In genomic region chr4:66574145-66574978, GRCh38 we compare ENCODE assay signal across 16 cellular contexts.
DNase-seq lines count a peak whose midpoint lies in the region; ATAC-seq and TF ChIP-seq lines count a peak whose summit lies in the region.
"Had no signal": no experiment of that assay in that cellular context is flagged by ENCODE, and none has a peak within 500 bp of the region (broad histone marks: within the 10 kb centered on the region; RNA-seq: fewer than 3 reads in every experiment).

No MANE protein-coding gene starts in this region.

- DNase-seq in EH (ENCODE audit: low read depth): peak; percentile 87
- no peak for DNase-seq in Panc1 (ENCODE audit: low read depth, low spot score)
- peak; percentile 58 for DNase-seq in endodermal cell
- DNase-seq in omental fat pad (ENCODE audit: low spot score): no peak
- no peak for DNase-seq in MV-4-11 (lab: John Stamatoyannopoulos, UW)
- DNase-seq in OCI-M1 (lab: John Stamatoyannopoulos, UW): no peak
- DNase-seq in superior temporal gyrus (ENCODE audit: extremely low spot score): no peak
- DNase-seq: CD8-positive, alpha-beta memory T cell; naive thymus-derived CD8-positive, alpha-beta T cell; NCI-H146; SIG-M5 had no signal

- H3K4me1 ChIP-seq in Panc1 (ENCODE audit: control insufficient read depth, insufficient read depth, low read length) (peaks cover 8% of the 10 kb centered on the region; the same call in 1 of the 2 replicates), endodermal cell (ENCODE audit: control insufficient read depth, insufficient read depth, low read length) (no peaks in the 10 kb centered on the region)

- no peaks in the 10 kb centered on the region for H3K9me3 Mint-ChIP-seq in endodermal cell
- H3K9me3 Mint-ChIP-seq: activated naive CD4-positive, alpha-beta T cell treated with anti-CD3 and anti-CD28 coated beads, Interleukin-2, amount 50 U/mL, for 24 hours had no signal

- H3K9me3 ChIP-seq in Panc1 (ENCODE audit: control insufficient read depth, insufficient read depth, low read depth, low read length) (no peaks in the 10 kb centered on the region), endodermal cell (ENCODE audit: control insufficient read depth, low read length) (no peaks in the 10 kb centered on the region)

- WGBS in endodermal cell (ENCODE audit: insufficient coverage in 1 of 2, insufficient read length in 1 of 2), 2 experiments: 94 to 100% methylated on average over 3 to 7 of the region's 7 CpGs

- H3K27ac ChIP-seq in Panc1 (ENCODE audit: low read length): peak overlapping the region; percentile 84
- no peak overlapping the region for H3K27ac ChIP-seq in endodermal cell (ENCODE audit: low read depth, low read length)
- H3K27ac ChIP-seq: coronary artery had no signal

- intact Hi-C loops in Panc1 (cut with micrococcal nuclease; ENCODE audit: unreplicated experiment): no loop called here

- no TSS peak for BruUV-seq in Panc1 (replicated peaks; lab: Mats Ljungman, UMichigan)

- H3K36me3 ChIP-seq in Panc1 (ENCODE audit: control insufficient read depth, insufficient read depth, low read length) (no peaks in the 10 kb centered on the region; the same call in 1 of the 2 replicates), endodermal cell (ENCODE audit: control insufficient read depth, insufficient read depth, low read length) (no peaks in the 10 kb centered on the region)

- H3K9ac ChIP-seq in endodermal cell (ENCODE audit: extremely low read depth, low read length, poor library complexity, severe bottlenecking): no peak overlapping the region

- H3K4me3 ChIP-seq in Panc1 (ENCODE audit: low read depth in 2 of 2, low read length in 2 of 2): peak overlapping the region; percentile 15 to 45; a peak in 3 of 4 replicates
- H3K4me3 ChIP-seq in endodermal cell (ENCODE audit: low read length): no peak overlapping the region
- H3K4me3 ChIP-seq: coronary artery, K562, skin epidermis had no signal

- peaks cover 6% of the 10 kb centered on the region for H3K4me1 Mint-ChIP-seq in endodermal cell
- H3K4me1 Mint-ChIP-seq: activated naive CD4-positive, alpha-beta T cell treated with anti-CD3 and anti-CD28 coated beads, Interleukin-2, amount 50 U/mL, for 24 hours; CD8-positive, alpha-beta memory T cell; naive thymus-derived CD8-positive, alpha-beta T cell had no signal

- CTCF ChIA-PET in Panc1 (lab: Charles Lee): no interaction called here

- no peak overlapping the region for H3K4me3 Mint-ChIP-seq in endodermal cell
- H3K4me3 Mint-ChIP-seq: activated naive CD4-positive, alpha-beta T cell treated with anti-CD3 and anti-CD28 coated beads, Interleukin-2, amount 50 U/mL, for 24 hours; CD8-positive, alpha-beta memory T cell; naive thymus-derived CD8-positive, alpha-beta T cell had no signal

- in situ Hi-C loops in Panc1 (cut with HindIII; ENCODE audit: low pct_unique_long_range_greater_than_20kb, low sequenced_read_pairs): no loop called here

- TF ChIP-seq CTCF in Panc1 (IDR thresholded peaks at IDR 0.05) (no peak), endodermal cell (conservative IDR thresholded peaks at IDR 0.05) (peak; percentile 50), omental fat pad (IDR thresholded peaks at IDR 0.05) (no peak)

- H3K27ac Mint-ChIP-seq in endodermal cell: no peak overlapping the region
- H3K27ac Mint-ChIP-seq: activated naive CD4-positive, alpha-beta T cell treated with anti-CD3 and anti-CD28 coated beads, Interleukin-2, amount 50 U/mL, for 24 hours; CD8-positive, alpha-beta memory T cell; naive thymus-derived CD8-positive, alpha-beta T cell had no signal

- ATAC-seq in Panc1 (peak; percentile 86), omental fat pad (ENCODE audit: low FRiP score) (peak; percentile 57), GM18858 (IDR thresholded peaks at IDR 0.05; ENCODE audit: unreplicated experiment) (no peak)
- ATAC-seq: K562; naive thymus-derived CD8-positive, alpha-beta T cell had no signal

- no peaks in the 10 kb centered on the region for H3K36me3 Mint-ChIP-seq in endodermal cell (ENCODE audit: low read depth)
- H3K36me3 Mint-ChIP-seq: activated naive CD4-positive, alpha-beta T cell treated with anti-CD3 and anti-CD28 coated beads, Interleukin-2, amount 50 U/mL, for 24 hours; CD8-positive, alpha-beta memory T cell; naive thymus-derived CD8-positive, alpha-beta T cell had no signal

- H3K27me3 ChIP-seq in Panc1 (ENCODE audit: control insufficient read depth, insufficient read depth, low read length) (no peaks in the 10 kb centered on the region), endodermal cell (ENCODE audit: control insufficient read depth, insufficient read depth, low read length, poor library complexity, severe bottlenecking) (no peaks in the 10 kb centered on the region)

- POLR2A ChIA-PET in Panc1 (lab: Charles Lee): no interaction called here

- no peaks in the 10 kb centered on the region for H3K27me3 Mint-ChIP-seq in endodermal cell (ENCODE audit: insufficient read depth)
- H3K27me3 Mint-ChIP-seq: activated naive CD4-positive, alpha-beta T cell treated with anti-CD3 and anti-CD28 coated beads, Interleukin-2, amount 50 U/mL, for 24 hours; CD8-positive, alpha-beta memory T cell; naive thymus-derived CD8-positive, alpha-beta T cell had no signal

Comparison
In these comparisons a context has a peak if more than half of its experiments do, and no peak if none do; other contexts are left out.
1. DNase-seq: peak in EH (single experiment) and endodermal cell (single experiment); none in Panc1 (single experiment), omental fat pad (single experiment), MV-4-11 (single experiment), OCI-M1 (single experiment) and superior temporal gyrus (single experiment).